In genomic region chr10:48199580-48200377, GRCh38 we compare ENCODE assay signal across 14 cellular contexts.
A peak's percentile ranks its signal among the peaks of the same experiment; 100 is the strongest.
DNase-seq lines count a peak whose midpoint lies in the region; ATAC-seq and TF ChIP-seq lines count a peak whose summit lies in the region.
"Had no signal": no experiment of that assay in that cellular context is flagged by ENCODE, and none has a peak within 500 bp of the region (broad histone marks: within the 10 kb centered on the region; RNA-seq: fewer than 3 reads in every experiment).

No MANE protein-coding gene starts in this region.

- H3K4me1 ChIP-seq in subcutaneous abdominal adipose tissue (ENCODE audit: control insufficient read depth in 5 of 5, insufficient read depth in 5 of 5, low read length in 5 of 5) (peaks cover 0 to 3% (median 0%) of the 10 kb centered on the region in 5 donors), ascending aorta (no peaks in the 10 kb centered on the region)
- H3K4me1 ChIP-seq: right lobe of liver had no signal

- TF ChIP-seq CTCF in choroid plexus epithelial cell (conservative IDR thresholded peaks at IDR 0.05; ENCODE audit: low read depth, low read length) (no peak), ascending aorta (IDR thresholded peaks at IDR 0.05) (no peak)

- H3K9me3 ChIP-seq in subcutaneous abdominal adipose tissue (ENCODE audit: control insufficient read depth in 5 of 5, low read length in 5 of 5) (no peaks in the 10 kb centered on the region), ascending aorta (no peaks in the 10 kb centered on the region)
- H3K9me3 ChIP-seq: right lobe of liver had no signal

- no peak overlapping the region for H3K27ac ChIP-seq in subcutaneous abdominal adipose tissue (ENCODE audit: low read depth, low read length)
- H3K27ac ChIP-seq in ascending aorta = no peak overlapping the region
- H3K27ac ChIP-seq: right lobe of liver had no signal

- no peaks in the 10 kb centered on the region for H3K36me3 ChIP-seq in subcutaneous abdominal adipose tissue (ENCODE audit: control insufficient read depth in 5 of 5, insufficient read depth in 5 of 5, low read length in 5 of 5)
- H3K36me3 ChIP-seq in ascending aorta = no peaks in the 10 kb centered on the region
- H3K36me3 ChIP-seq: right lobe of liver had no signal

- H3K4me3 ChIP-seq in choroid plexus epithelial cell (ENCODE audit: low read depth, low read length) (peak overlapping the region; percentile 11), subcutaneous abdominal adipose tissue (ENCODE audit: low read depth in 1 of 5, low read length in 5 of 5) (peak overlapping the region in 4 of 5 donors; percentile 31 to 54 (median 53)), ascending aorta (no peak overlapping the region)
- H3K4me3 ChIP-seq: lung, right lobe of liver had no signal

- ATAC-seq in GM19328 (IDR thresholded peaks at IDR 0.05; ENCODE audit: unreplicated experiment) = no peak
- ATAC-seq: esophagus mucosa, right lobe of liver had no signal

- H3K27me3 ChIP-seq in subcutaneous abdominal adipose tissue (ENCODE audit: control insufficient read depth in 5 of 5, insufficient read depth in 4 of 5, low read length in 5 of 5) = peaks cover 0 to 2% (median 0%) of the 10 kb centered on the region in 5 donors
- H3K27me3 ChIP-seq in ascending aorta = no peaks in the 10 kb centered on the region
- H3K27me3 ChIP-seq: right lobe of liver had no signal

- intact Hi-C loops in ascending aorta (cut with DNase I) = no loop called here

- DNase-seq in DMS53 (lab: John Stamatoyannopoulos, UW) (peak; percentile 36), DMS53 treated with DMSO at 0.1 percent for 48 hours (lab: John Stamatoyannopoulos, UW; ENCODE audit: unreplicated experiment) (no peak), NOMO-1 treated with dmso at 0.1 percent for 144 hours (lab: John Stamatoyannopoulos, UW; ENCODE audit: unreplicated experiment) (peak; percentile 84), choroid plexus epithelial cell (ENCODE audit: low read depth) (peak; percentile 84), ascending aorta (ENCODE audit: low spot score in 2 of 2) (no peak), NCI-H1694 treated with DMSO at 0.1 percent for 48 hours (lab: John Stamatoyannopoulos, UW) (no peak)
- DNase-seq: 8988T; activated CD4-positive, alpha-beta T cell treated with anti-CD3 and anti-CD28 coated beads, Interleukin-2, amount 50 U/mL, for 1 hour; NCI-H1105; right lobe of liver had no signal

- no peak overlapping the region for H3K9ac ChIP-seq in subcutaneous abdominal adipose tissue (ENCODE audit: low read length in 5 of 5)

Comparison
In these comparisons a context has a peak if more than half of its experiments do, and no peak if none do; other contexts are left out.
1. DNase-seq: peak in DMS53 (single experiment), NOMO-1 treated with dmso at 0.1 percent for 144 hours (single experiment) and choroid plexus epithelial cell (single experiment); none in DMS53 treated with DMSO at 0.1 percent for 48 hours (single experiment), ascending aorta (0 of 2) and NCI-H1694 treated with DMSO at 0.1 percent for 48 hours (single experiment).
2. H3K4me3 ChIP-seq: peak in choroid plexus epithelial cell (single experiment) and subcutaneous abdominal adipose tissue (4 of 5); none in ascending aorta (0 of 2).